In the genomic region with DNA sequence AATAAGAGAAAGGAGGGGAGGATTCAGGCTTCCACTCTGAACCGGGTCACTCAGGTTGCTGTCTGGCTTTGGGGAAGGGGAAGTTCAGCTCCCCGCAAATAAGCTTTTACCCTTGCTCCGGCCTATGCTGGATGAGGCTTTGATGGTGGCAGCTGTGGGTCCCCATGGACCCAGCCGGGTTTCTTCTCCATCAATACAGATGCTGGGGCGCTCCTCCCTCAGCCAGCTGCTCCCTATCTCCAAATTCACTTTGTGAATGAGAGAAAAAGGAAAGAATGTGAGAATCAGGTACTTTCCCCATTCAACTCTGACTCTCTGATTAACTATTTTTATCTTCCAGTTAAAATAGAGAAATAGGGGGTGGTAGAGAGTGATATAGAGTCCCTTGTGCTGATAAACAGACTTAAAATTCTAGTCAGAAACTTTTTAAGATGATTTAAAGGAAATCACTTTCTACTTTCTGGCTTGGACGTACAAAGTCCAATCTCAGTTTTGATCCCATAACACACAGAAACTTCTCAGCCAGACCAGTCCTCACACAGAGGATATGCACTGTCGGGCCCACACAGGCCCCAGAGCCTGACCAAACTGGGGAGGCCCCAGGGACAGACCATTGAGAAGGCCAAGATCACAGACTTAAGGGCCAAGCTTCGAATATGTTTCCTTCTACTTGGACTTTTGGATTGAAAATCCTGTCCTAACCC, we compare ENCODE assay signal across 16 cellular contexts. TPM values are rescaled to one million over a fixed set of nuclear protein-coding genes. Genes with fewer than 3 reads are reported as not detected.
DNase-seq lines count a peak whose midpoint lies in the region; ATAC-seq, FAIRE-seq and TF ChIP-seq lines count a peak whose summit lies in the region.
"Had no signal": no experiment of that assay in that cellular context is flagged by ENCODE, and none has a peak within 500 bp of the region (broad histone marks: within the 10 kb centered on the region; RNA-seq: fewer than 3 reads in every experiment).

No MANE protein-coding gene starts in this region.

- peak overlapping the region; percentile 85 for H3K27ac Mint-ChIP-seq in CD8-positive, alpha-beta T cell

- SMC1A ChIA-PET in GM12878 (lab: Charles Lee; ENCODE audit: uncharacterized antibody, unreplicated experiment) = interaction anchor here (0.6 to 3.5 kb wide), 11 partner anchors 8 to 232 kb away, joined by 3 to 30 read pairs (median 4); no protein-coding TSS in a partner anchor

- 6% methylated on average over 8 of the region's 8 CpGs for WGBS in GM12878 (ENCODE audit: insufficient coverage, insufficient replicate concordance, low lambda C conversion rate, missing lambda C conversion rate)
- WGBS in esophagus squamous epithelium, 2 donors = 66 to 76% methylated on average over 8 of the region's 8 CpGs

- CTCF ChIA-PET in CD8-positive, alpha-beta T cell (lab: Charles Lee) = no interaction called here
- CTCF ChIA-PET in GM12878 (lab: Yijun Ruan, JAX) = interaction anchor here (0.7 to 3.0 kb wide), 11 partner anchors 11 to 106 kb away, joined by 3 to 24 read pairs (median 5); partner anchors contain the start of gene C5orf15

- peaks cover 14% of the 10 kb centered on the region for H3K4me1 ChIP-seq in CD8-positive, alpha-beta T cell (ENCODE audit: insufficient read depth, low read length)
- peaks cover 46% of the 10 kb centered on the region for H3K4me1 ChIP-seq in GM12878 (ENCODE audit: control insufficient read depth, insufficient read depth, low read length)
- H3K4me1 ChIP-seq in esophagus squamous epithelium = peaks cover 0 to 3% (median 0%) of the 10 kb centered on the region in 3 donors

- H3K4me2 ChIP-seq in GM12878 (ENCODE audit: control insufficient read depth, insufficient read depth) = peak overlapping the region; percentile 88

- peak overlapping the region; percentile 33 for H3K9ac ChIP-seq in GM12878 (ENCODE audit: control insufficient read depth, insufficient read depth, low read length)

- H3K4me3 Mint-ChIP-seq in CD8-positive, alpha-beta T cell = no peak overlapping the region

- no peak overlapping the region for H3K27ac ChIP-seq in CD8-positive, alpha-beta T cell (ENCODE audit: low read depth, low read length)
- H3K27ac ChIP-seq in GM12878 (ENCODE audit: control insufficient read depth, insufficient read depth) = peak overlapping the region; percentile 52
- H3K27ac ChIP-seq in esophagus squamous epithelium = no peak overlapping the region
- H3K27ac ChIP-seq: suprapubic skin had no signal

- TF ChIP-seq CTCF in CD8-positive, alpha-beta T cell (IDR thresholded peaks at IDR 0.05) = no peak
- no peak for TF ChIP-seq CTCF in GM12878 (IDR thresholded peaks at IDR 0.05 in 2 of 3, conservative IDR thresholded peaks at IDR 0.05 in 1 of 3; ENCODE audit: control insufficient read depth in 2 of 3, extremely low read depth in 1 of 3, insufficient read depth in 1 of 3, low read depth in 3 of 3, low read length in 3 of 3)
- no peak for TF ChIP-seq CTCF in esophagus squamous epithelium (IDR thresholded peaks at IDR 0.05)

- in situ Hi-C loops in GM12878 (cut with MboI) = no loop called here

- FAIRE-seq in GM12878 (lab: Jason Lieb, UNC) = no peak
- FAIRE-seq: bronchial epithelial cell, islet of Langerhans, small intestine had no signal

- RAD21 ChIA-PET in GM12878 (lab: Charles Lee; ENCODE audit: unreplicated experiment) = interaction anchor here (0.7 to 1.7 kb wide), 8 partner anchors 10 to 97 kb away, joined by 3 to 10 read pairs (median 3); no protein-coding TSS in a partner anchor

- no peak overlapping the region for H3K4me3 ChIP-seq in CD8-positive, alpha-beta T cell (ENCODE audit: low read depth, low read length)
- H3K4me3 ChIP-seq in GM12878 (no peak overlapping the region), esophagus squamous epithelium (no peak overlapping the region)
- H3K4me3 ChIP-seq: suprapubic skin had no signal

- H3K79me2 ChIP-seq in GM12878 (ENCODE audit: control insufficient read depth, insufficient read depth, low read length) = no peaks in the 10 kb centered on the region

- TF ChIP-seq EP300 in GM12878 (IDR thresholded peaks at IDR 0.05; ENCODE audit: borderline replicate concordance in 1 of 2, control insufficient read depth in 1 of 2, low read depth in 2 of 2, low read length in 2 of 2) = no peak

- peaks cover 17% of the 10 kb centered on the region for H3K4me1 Mint-ChIP-seq in CD8-positive, alpha-beta T cell (ENCODE audit: low read depth)

- ATAC-seq in CD8-positive, alpha-beta T cell = no peak
- ATAC-seq in GM18505 (IDR thresholded peaks at IDR 0.05; ENCODE audit: unreplicated experiment) = no peak
- peak; percentile 40 for ATAC-seq in HG03432 (IDR thresholded peaks at IDR 0.05; ENCODE audit: unreplicated experiment)
- peak; percentile 79 for ATAC-seq in GM12878
- ATAC-seq in Right ventricle myocardium superior (ENCODE audit: poor library complexity) = no peak
- ATAC-seq: SK-N-SH treated with all-trans-retinoic acid at 6 μM for 48 hours had no signal

- no peaks in the 10 kb centered on the region for H4K20me1 ChIP-seq in GM12878 (ENCODE audit: control insufficient read depth, insufficient read depth)

- POLR2A ChIA-PET in CD8-positive, alpha-beta T cell (lab: Charles Lee) = no interaction called here
- POLR2A ChIA-PET in GM12878 (lab: Charles Lee) = interaction anchor here (0.6 to 2.4 kb wide), 4 partner anchors 8 to 112 kb away, joined by 3 to 6 read pairs (median 3); no protein-coding TSS in a partner anchor

- H3K36me3 Mint-ChIP-seq in CD8-positive, alpha-beta T cell = no peaks in the 10 kb centered on the region

- no peaks in the 10 kb centered on the region for H3K36me3 ChIP-seq in CD8-positive, alpha-beta T cell (ENCODE audit: insufficient read depth, low read length)
- no peaks in the 10 kb centered on the region for H3K36me3 ChIP-seq in GM12878 (ENCODE audit: control insufficient read depth in 2 of 2, insufficient read depth in 2 of 2, low read length in 1 of 2)
- no peaks in the 10 kb centered on the region for H3K36me3 ChIP-seq in esophagus squamous epithelium
- H3K36me3 ChIP-seq: suprapubic skin had no signal

- no peaks in the 10 kb centered on the region for H3K9me3 Mint-ChIP-seq in CD8-positive, alpha-beta T cell

- H3K27me3 Mint-ChIP-seq in CD8-positive, alpha-beta T cell (ENCODE audit: low read depth) = no peaks in the 10 kb centered on the region

- peak overlapping the region; percentile 9 for H2AFZ ChIP-seq in GM12878 (ENCODE audit: control insufficient read depth, low read depth, low read length)

- BruUV-seq in GM12878 (replicated peaks; lab: Mats Ljungman, UMichigan) = no TSS peak

- intact Hi-C loops in CD8-positive, alpha-beta T cell (cut with DNase I, micrococcal nuclease) = no loop called here
- intact Hi-C loops in GM12878 (cut with micrococcal nuclease; ENCODE audit: unreplicated experiment) = no loop called here
- intact Hi-C loops in Right ventricle myocardium superior (cut with DNase I) = no loop called here
- intact Hi-C loops in esophagus squamous epithelium (cut with DNase I) = no loop called here

- H3K9me3 ChIP-seq in CD8-positive, alpha-beta T cell (ENCODE audit: low read length) = no peaks in the 10 kb centered on the region
- H3K9me3 ChIP-seq in GM12878 (replicated peaks; ENCODE audit: control insufficient read depth, insufficient read depth, low read length) (no peaks in the 10 kb centered on the region), esophagus squamous epithelium (no peaks in the 10 kb centered on the region)
- H3K9me3 ChIP-seq: suprapubic skin had no signal

- TF ChIP-seq RAD21 in GM12878 (IDR thresholded peaks at IDR 0.05; ENCODE audit: insufficient read depth, low read depth, low read length) = no peak

- no peaks in the 10 kb centered on the region for H3K27me3 ChIP-seq in CD8-positive, alpha-beta T cell (ENCODE audit: insufficient read depth, low read length)
- no peaks in the 10 kb centered on the region for H3K27me3 ChIP-seq in GM12878 (replicated peaks in 1 of 2; ENCODE audit: control insufficient read depth in 2 of 2, insufficient read depth in 2 of 2, low read length in 1 of 2)
- no peaks in the 10 kb centered on the region for H3K27me3 ChIP-seq in esophagus squamous epithelium

- TF ChIP-seq POLR2A in GM18505 (IDR thresholded peaks at IDR 0.05; ENCODE audit: borderline replicate concordance, extremely low read depth, insufficient read depth, insufficient read length) (peak; percentile 1), GM12878 (IDR thresholded peaks at IDR 0.05; ENCODE audit: low read depth, low read length) (no peak), esophagus squamous epithelium (IDR thresholded peaks at IDR 0.05) (no peak)

- no peak for DNase-seq in CD8-positive, alpha-beta T cell
- DNase-seq in GM12878 (ENCODE audit: low read depth, low spot score) (no peak), NK-92 (lab: John Stamatoyannopoulos, UW; ENCODE audit: unreplicated experiment) (no peak), Right ventricle myocardium superior (no peak), esophagus squamous epithelium (lab: John Stamatoyannopoulos, UW) (no peak)
- DNase-seq in stimulated activated CD4-positive, alpha-beta T cell treated with anti-CD3 and anti-CD28 coated beads, Interleukin-4, amount 100 ng/mL, for 1 hour = no peak
- DNase-seq: activated CD4-positive, alpha-beta T cell treated with anti-CD3 and anti-CD28 coated beads for 1 hour; activated effector memory CD4-positive, alpha-beta T cell treated with anti-CD3 and anti-CD28 coated beads, Interleukin-2, amount 50 U/mL, for 16 hours; C1 segment of cervical spinal cord; small intestine had no signal

TF ChIP-seq in GM12878, 131 proteins besides CTCF, POLR2A, EP300 and RAD21 (continues in another document):
- TF ChIP-seq IKZF2 (IDR thresholded peaks at IDR 0.05) = peak in 1 of 2 experiments; percentile 22; a peak in 2 of 4 replicates
- TF ChIP-seq MEF2A (IDR thresholded peaks at IDR 0.05; ENCODE audit: insufficient read depth, low read depth, low read length) = 0 out of 2 replicates have a peak, but pooled peaks have one; percentile 24

RNA-seq across cellular contexts. Expression of gene C5orf15, which starts 39.6 kb away (rescaled TPM):
- total RNA-seq in CD8-positive, alpha-beta T cell = 10 to 100 TPM; 12.4 to 13.0 TPM
- total RNA-seq in GM12878 (2013; cell fraction: nucleolus; rRNA removed) = 43.0 and 51.0 TPM in 2 replicates
- total RNA-seq in GM12878 (2014; rRNA removed) (39.9 and 49.0 TPM in 2 replicates), GM12878 (2014; rRNA removed; fragmentation: Illumina TruSeq; extraction: Trizol) (44.0 and 45.3 TPM in 2 replicates), GM12878 (2021) (21.7 and 24.1 TPM in 2 replicates), Right ventricle myocardium superior (34.8 TPM), esophagus squamous epithelium (10 to 100 TPM; 16.5 to 38.0 (median 22.0) TPM)
- 17.7 TPM for polyA plus RNA-seq in GM12878 (2011; ENCODE audit: low read depth)
- polyA plus RNA-seq in GM12878 (2011; rRNA removed) (69.6 and 90.5 TPM in 2 replicates), GM12878 (2014; fragmentation: Illumina TruSeq; extraction: Trizol) (57.6 and 71.1 TPM in 2 replicates), GM12878 (2014; fragmentation: Nextera tagmentation; extraction: Ambion mirVana) (10 to 100 TPM; 36.3 to 42.2 TPM), GM12878 (2014; rRNA removed) (42.0 and 48.0 TPM in 2 replicates), GM12878 (2016; fragmentation: Nextera tagmentation; extraction: Ambion mirVana) (10 to 100 TPM; 62.3 to 63.8 TPM)
- polyA plus RNA-seq in GM12878 (2011; cell fraction: cytosol; rRNA removed) = 35.7 and 39.3 TPM in 2 replicates
- polyA plus RNA-seq in GM12878 (2011; cell fraction: nucleus; rRNA removed) = 15.7 and 20.4 TPM in 2 replicates
- polyA plus RNA-seq in GM12878 (2012) = 26.2 and 37.7 TPM in 2 replicates
- polyA minus RNA-seq in GM12878 (2011; rRNA and poly(A)+ RNA removed) = 39.1 and 40.6 TPM in 2 replicates
- 12.8 and 18.4 TPM in 2 replicates for polyA minus RNA-seq in GM12878 (2011; cell fraction: cytosol; rRNA and poly(A)+ RNA removed)
- 4.6 and 5.1 TPM in 2 replicates for polyA minus RNA-seq in GM12878 (2011; cell fraction: nucleus; rRNA and poly(A)+ RNA removed)

Comparison
In these comparisons a context has a peak if more than half of its experiments do, and no peak if none do; other contexts are left out.
1. ATAC-seq: peak in HG03432 (single experiment) and GM12878 (single experiment); none in CD8-positive, alpha-beta T cell (single experiment), GM18505 (single experiment) and Right ventricle myocardium superior (single experiment).